9 cellular contexts compared by ENCODE assay signal in the genomic region with DNA sequence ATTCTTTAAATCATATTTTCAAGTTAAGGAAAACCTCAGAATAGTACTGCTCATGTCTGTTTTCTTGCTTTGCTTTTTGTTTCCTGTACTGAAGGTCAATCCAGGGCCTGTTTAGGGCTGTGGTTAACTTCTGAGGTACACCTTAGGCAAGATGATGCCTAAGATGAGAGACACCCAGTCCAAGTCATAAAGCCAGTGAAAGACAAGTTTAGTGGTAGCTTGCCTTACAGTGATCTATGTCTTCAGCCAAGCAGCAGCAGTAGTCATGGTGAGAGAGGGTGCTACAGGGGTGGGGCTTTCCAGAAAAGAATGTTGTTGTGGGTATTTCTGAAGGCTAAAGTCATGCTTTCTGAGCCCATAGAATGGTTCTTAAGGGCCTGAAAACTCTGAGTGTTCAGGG.
DNase-seq lines count a peak whose midpoint lies in the region; ATAC-seq and TF ChIP-seq lines count a peak whose summit lies in the region.
"Had no signal": no experiment of that assay in that cellular context is flagged by ENCODE, and none has a peak within 500 bp of the region (broad histone marks: within the 10 kb centered on the region; RNA-seq: fewer than 3 reads in every experiment).

No MANE protein-coding gene starts in this region.

- ATAC-seq in GM19023 (IDR thresholded peaks at IDR 0.05; ENCODE audit: unreplicated experiment) (peak; percentile 76), HG03066 (IDR thresholded peaks at IDR 0.05; ENCODE audit: low read depth, unreplicated experiment) (peak; percentile 63)
- peak; percentile 98 for ATAC-seq in activated CD8-positive, alpha-beta T cell treated with anti-CD3 and anti-CD28 coated beads, Interleukin-2, amount 10 ng/mL, durations not matched to agents 7 days and 5 days
- ATAC-seq: heart left ventricle had no signal

- peaks cover 61% of the 10 kb centered on the region for H3K4me1 Mint-ChIP-seq in activated CD8-positive, alpha-beta T cell treated with anti-CD3 and anti-CD28 coated beads, Interleukin-2, amount 10 ng/mL, durations not matched to agents 7 days and 5 days (ENCODE audit: low read depth)

- no peak overlapping the region for H3K4me3 Mint-ChIP-seq in activated CD8-positive, alpha-beta T cell treated with anti-CD3 and anti-CD28 coated beads, Interleukin-2, amount 10 ng/mL, durations not matched to agents 7 days and 5 days

- peak overlapping the region; percentile 88 for H3K27ac Mint-ChIP-seq in activated CD8-positive, alpha-beta T cell treated with anti-CD3 and anti-CD28 coated beads, Interleukin-2, amount 10 ng/mL, durations not matched to agents 7 days and 5 days

- peaks cover 9% of the 10 kb centered on the region for H3K36me3 Mint-ChIP-seq in activated CD8-positive, alpha-beta T cell treated with anti-CD3 and anti-CD28 coated beads, Interleukin-2, amount 10 ng/mL, durations not matched to agents 7 days and 5 days (ENCODE audit: low read depth)

- DNase-seq in GM10248 (ENCODE audit: extremely low spot score) (peak; percentile 6), NCI-H446 (lab: John Stamatoyannopoulos, UW) (no peak), ecto neural progenitor cell (ENCODE audit: low spot score) (no peak), NCI-H510A treated with DMSO at 0.1 percent for 48 hours (lab: John Stamatoyannopoulos, UW) (no peak), germinal center (ENCODE audit: low spot score) (no peak)
- peak; percentile 59 for DNase-seq in activated CD8-positive, alpha-beta T cell treated with anti-CD3 and anti-CD28 coated beads, Interleukin-2, amount 10 ng/mL, durations not matched to agents 7 days and 5 days
- DNase-seq: heart left ventricle had no signal

- H3K27me3 Mint-ChIP-seq in activated CD8-positive, alpha-beta T cell treated with anti-CD3 and anti-CD28 coated beads, Interleukin-2, amount 10 ng/mL, durations not matched to agents 7 days and 5 days (ENCODE audit: low read depth), result no peaks in the 10 kb centered on the region

- H3K9me3 Mint-ChIP-seq in activated CD8-positive, alpha-beta T cell treated with anti-CD3 and anti-CD28 coated beads, Interleukin-2, amount 10 ng/mL, durations not matched to agents 7 days and 5 days (ENCODE audit: insufficient read depth), result no peaks in the 10 kb centered on the region

- TF ChIP-seq CTCF in GM10248 (IDR thresholded peaks at IDR 0.05; ENCODE audit: control extremely low read depth, extremely low read depth, low read depth, missing control alignments), result no peak

- POLR2A ChIA-PET in GM10248 (lab: Yijun Ruan, JAX), result no interaction called here
- POLR2A ChIA-PET in activated CD8-positive, alpha-beta T cell treated with anti-CD3 and anti-CD28 coated beads, Interleukin-2, amount 10 ng/mL, durations not matched to agents 7 days and 5 days (lab: Charles Lee), result no interaction called here

- CTCF ChIA-PET in GM10248 (lab: Yijun Ruan, JAX), result no interaction called here
- CTCF ChIA-PET in activated CD8-positive, alpha-beta T cell treated with anti-CD3 and anti-CD28 coated beads, Interleukin-2, amount 10 ng/mL, durations not matched to agents 7 days and 5 days (lab: Charles Lee), result interaction anchor here (0.7 kb wide), 1 partner anchor 85 kb away, joined by 3 read pairs; no protein-coding TSS in a partner anchor

Comparison
In these comparisons a context has a peak if more than half of its experiments do, and no peak if none do; other contexts are left out.
1. DNase-seq: peak in GM10248 (single experiment) and activated CD8-positive, alpha-beta T cell treated with anti-CD3 and anti-CD28 coated beads, Interleukin-2, amount 10 ng/mL, durations not matched to agents 7 days and 5 days (single experiment); none in NCI-H446 (0 of 2), ecto neural progenitor cell (single experiment), NCI-H510A treated with DMSO at 0.1 percent for 48 hours (single experiment) and germinal center (single experiment).
2. Peak in every context shown above with its lines, with median percentiles within 50 percentile points of each other: ATAC-seq.